In genomic region chr12:54379401-54380201, GRCh38 we compare ENCODE assay signal across 8 cellular contexts. TPM values are rescaled to one million over a fixed set of nuclear protein-coding genes. Genes with fewer than 3 reads are reported as not detected.
DNase-seq lines count a peak whose midpoint lies in the region; ATAC-seq and TF ChIP-seq lines count a peak whose summit lies in the region.

No MANE protein-coding gene starts in this region.

- H3K27ac ChIP-seq in HUES48 (ENCODE audit: low read depth, low read length) (no peak overlapping the region), OCI-LY3 (ENCODE audit: low read length) (peak overlapping the region; percentile 31; the same call in 1 of the 2 replicates), esophagus muscularis mucosa (replicated peaks in 1 of 4) (peak overlapping the region; percentile 83 to 86 (median 84))

- no peak for TF ChIP-seq POLR2A in esophagus muscularis mucosa (IDR thresholded peaks at IDR 0.05; ENCODE audit: low read depth)

- H3K27me3 Mint-ChIP-seq in activated T-cell treated with anti-CD3 and anti-CD28 coated beads, Interleukin-2, amount 50 U/mL, for 4 hours (ENCODE audit: low read depth), result no peaks in the 10 kb centered on the region

- no peaks in the 10 kb centered on the region for H3K36me3 Mint-ChIP-seq in activated T-cell treated with anti-CD3 and anti-CD28 coated beads, Interleukin-2, amount 50 U/mL, for 4 hours (ENCODE audit: insufficient read depth)

- H4K20me1 ChIP-seq in OCI-LY3 (ENCODE audit: insufficient read depth, low read length), result 0 out of 2 replicates have a peak, but pooled peaks cover 3% of the 10 kb centered on the region

- peaks cover 15% of the 10 kb centered on the region for H3K4me1 ChIP-seq in HUES48 (ENCODE audit: control insufficient read depth, insufficient read depth, low read length)
- peaks cover 23% of the 10 kb centered on the region for H3K4me1 ChIP-seq in OCI-LY3 (ENCODE audit: low read length)
- H3K4me1 ChIP-seq in esophagus muscularis mucosa, result peaks cover 26 to 50% (median 42%) of the 10 kb centered on the region in 4 donors

- H3K9me3 ChIP-seq in HUES48 (ENCODE audit: control insufficient read depth, insufficient read depth, low read length), result no peaks in the 10 kb centered on the region
- H3K9me3 ChIP-seq in OCI-LY3 (ENCODE audit: insufficient read depth, low read length), result no peaks in the 10 kb centered on the region
- no peaks in the 10 kb centered on the region for H3K9me3 ChIP-seq in esophagus muscularis mucosa

- peak; percentile 81 for ATAC-seq in GM19395 (IDR thresholded peaks at IDR 0.05; ENCODE audit: unreplicated experiment)
- ATAC-seq in activated T-cell treated with anti-CD3 and anti-CD28 coated beads, Interleukin-2, amount 50 U/mL, for 4 hours, result peak; percentile 94 to 95

- H3K9me3 Mint-ChIP-seq in activated T-cell treated with anti-CD3 and anti-CD28 coated beads, Interleukin-2, amount 50 U/mL, for 4 hours, result no peaks in the 10 kb centered on the region

- TF ChIP-seq EP300 in esophagus muscularis mucosa (IDR thresholded peaks at IDR 0.05), result no peak

- peak overlapping the region; percentile 91 for H2AFZ ChIP-seq in OCI-LY3 (ENCODE audit: low read depth, low read length)

- peak overlapping the region; percentile 62 for H3K4me3 Mint-ChIP-seq in activated T-cell treated with anti-CD3 and anti-CD28 coated beads, Interleukin-2, amount 50 U/mL, for 4 hours

- peaks cover 9% of the 10 kb centered on the region; the same call in 1 of the 2 replicates for H3K36me3 ChIP-seq in HUES48 (ENCODE audit: control insufficient read depth, insufficient read depth, low read length)
- no peaks in the 10 kb centered on the region for H3K36me3 ChIP-seq in OCI-LY3 (replicated peaks; ENCODE audit: low read depth, low read length)
- no peaks in the 10 kb centered on the region for H3K36me3 ChIP-seq in esophagus muscularis mucosa

- H3K79me2 ChIP-seq in OCI-LY3 (ENCODE audit: low read length), result no peaks in the 10 kb centered on the region

- 9% methylated on average over 18 of the region's 19 CpGs for WGBS in esophagus muscularis mucosa

- intact Hi-C loops in esophagus muscularis mucosa (cut with DNase I), result no loop called here

- TF ChIP-seq CTCF in OCI-LY3 (IDR thresholded peaks at IDR 0.05; ENCODE audit: low read depth, low read length) (peak; percentile 100), esophagus muscularis mucosa (IDR thresholded peaks at IDR 0.05) (peak in 2 of 3 experiments; percentile 100)

- DNase-seq in Ammon's horn (ENCODE audit: low spot score), result peak; percentile 94
- DNase-seq in activated T-cell treated with anti-CD3 and anti-CD28 coated beads, Interleukin-2, amount 50 U/mL, for 4 hours, result peak; percentile 87
- DNase-seq in esophagus muscularis mucosa (ENCODE audit: extremely low spot score), result peak; percentile 96
- DNase-seq in myocyte (ENCODE audit: low read depth), result peak; percentile 93
- peak; percentile 95 for DNase-seq in stimulated activated CD8-positive, alpha-beta memory T cell treated with anti-CD3 and anti-CD28 coated beads, Interleukin-4, amount 100 ng/mL, for 48 hours

- H3K4me3 ChIP-seq in HUES48 (ENCODE audit: low read depth, low read length), result peak overlapping the region; percentile 61
- peak overlapping the region; percentile 89 for H3K4me3 ChIP-seq in OCI-LY3 (ENCODE audit: low read length)
- peak overlapping the region; percentile 59 to 74 (median 62) for H3K4me3 ChIP-seq in esophagus muscularis mucosa

- H3K4me2 ChIP-seq in OCI-LY3 (ENCODE audit: low read length), result peak overlapping the region; percentile 100

- no peak overlapping the region for H3K9ac ChIP-seq in HUES48 (ENCODE audit: low read depth, low read length)
- peak overlapping the region; percentile 67 for H3K9ac ChIP-seq in OCI-LY3 (ENCODE audit: low read length)

- H3K4me1 Mint-ChIP-seq in activated T-cell treated with anti-CD3 and anti-CD28 coated beads, Interleukin-2, amount 50 U/mL, for 4 hours (ENCODE audit: low read depth), result peaks cover 16% of the 10 kb centered on the region

- peaks cover 12% of the 10 kb centered on the region for H3K27me3 ChIP-seq in HUES48 (ENCODE audit: control insufficient read depth, insufficient read depth, low read length)
- no peaks in the 10 kb centered on the region for H3K27me3 ChIP-seq in OCI-LY3 (ENCODE audit: low read depth, low read length)
- no peaks in the 10 kb centered on the region for H3K27me3 ChIP-seq in esophagus muscularis mucosa

RNA-seq across cellular contexts. Expression of gene ZNF385A, which starts 4.9 kb away (rescaled TPM):
- total RNA-seq in activated T-cell treated with anti-CD3 and anti-CD28 coated beads, Interleukin-2, amount 50 U/mL, for 4 hours, result 1 to 10 TPM in 1 of 3 donors, under 1 TPM in 2; 0.48 to 1.1 (median 0.55) TPM
- total RNA-seq in esophagus muscularis mucosa (10 to 100 TPM; 15.7 to 32.6 (median 19.4) TPM), myocyte (2.3 and 4.1 TPM in 2 replicates)
- 3.6 TPM for polyA plus RNA-seq in myocyte (2012)

RNA-seq across cellular contexts. Expression of gene GPR84, which starts 15.3 kb away (rescaled TPM):
- under 1 TPM in 2 of 3 donors, not detected in 1; 0.13 to 0.49 TPM for total RNA-seq in activated T-cell treated with anti-CD3 and anti-CD28 coated beads, Interleukin-2, amount 50 U/mL, for 4 hours
- total RNA-seq in esophagus muscularis mucosa (under 1 TPM in 1 of 4 donors, not detected in 3; 0.66 TPM), myocyte (not detected in 2 replicates)
- polyA plus RNA-seq in myocyte (2012), result not detected

RNA-seq across cellular contexts. Expression of gene ITGA5, which starts 39.5 kb away (rescaled TPM):
- total RNA-seq in activated T-cell treated with anti-CD3 and anti-CD28 coated beads, Interleukin-2, amount 50 U/mL, for 4 hours, result 10 to 100 TPM in 2 of 3 donors, 1 to 10 TPM in 1; 9.3 to 16.4 (median 12.4) TPM
- 100 to 1,000 TPM; 264 to 785 (median 602) TPM for total RNA-seq in esophagus muscularis mucosa
- total RNA-seq in myocyte, result 156 and 221 TPM in 2 replicates
- 195 TPM for polyA plus RNA-seq in myocyte (2012)

RNA-seq across cellular contexts. Expression of gene COPZ1, which starts 54.7 kb away (rescaled TPM):
- 100 to 1,000 TPM in 2 of 3 donors, 10 to 100 TPM in 1; 97.5 to 113 (median 109) TPM for total RNA-seq in activated T-cell treated with anti-CD3 and anti-CD28 coated beads, Interleukin-2, amount 50 U/mL, for 4 hours
- total RNA-seq in esophagus muscularis mucosa (10 to 100 TPM; 41.1 to 61.9 (median 48.5) TPM), myocyte (228 and 256 TPM in 2 replicates)
- 259 TPM for polyA plus RNA-seq in myocyte (2012)
